23 cellular contexts compared by ENCODE assay signal in genomic region chr20:59575653-59576052, GRCh38. TPM values are rescaled to one million over a fixed set of nuclear protein-coding genes. Genes with fewer than 3 reads are reported as not detected.
"Had no signal": no experiment of that assay in that cellular context is flagged by ENCODE, and none has a peak within 500 bp of the region (broad histone marks: within the 10 kb centered on the region; RNA-seq: fewer than 3 reads in every experiment).

No MANE protein-coding gene starts in this region.

- H3K4me1 Mint-ChIP-seq: activated CD4-positive, alpha-beta T cell treated with anti-CD3 and anti-CD28 coated beads, Interleukin-2, amount 10 ng/mL, durations not matched to agents 24 days and 14 days; activated T-helper 17 cell treated with anti-CD3 and anti-CD28 coated beads, Interleukin-2, amount 50 U/mL, for 72 hours had no signal

- H3K4me3 ChIP-seq: colonic mucosa, left ventricle myocardium inferior, psoas muscle, smooth muscle cell, stomach, tibial artery, upper lobe of right lung had no signal

- H3K36me3 Mint-ChIP-seq: activated CD4-positive, alpha-beta memory T cell treated with anti-CD3 and anti-CD28 coated beads for 36 hours; activated naive CD8-positive, alpha-beta T cell had no signal

- H3K27ac Mint-ChIP-seq: activated CD4-positive, alpha-beta memory T cell treated with anti-CD3 and anti-CD28 coated beads for 36 hours; activated CD4-positive, alpha-beta T cell treated with anti-CD3 and anti-CD28 coated beads, Interleukin-2, amount 10 ng/mL, durations not matched to agents 24 days and 14 days; activated naive CD8-positive, alpha-beta T cell; activated T-helper 17 cell treated with anti-CD3 and anti-CD28 coated beads, Interleukin-2, amount 50 U/mL, for 72 hours; nephron progenitor cell; stimulated activated naive B cell treated with anti-CD40 and anti-IgM and Interleukin-4, amounts not matched to agents 10 μg/mL and 1 μg/mL and 100 μg/mL, for 72 hours; T-helper 2 cell treated with Interferon-gamma antibody and Interleukin-4, amounts not matched to agents 5 μg/mL and 100 μg/mL, for 36 hours had no signal

- H3K9me3 Mint-ChIP-seq: activated CD4-positive, alpha-beta memory T cell treated with anti-CD3 and anti-CD28 coated beads for 36 hours; activated CD4-positive, alpha-beta T cell treated with anti-CD3 and anti-CD28 coated beads, Interleukin-2, amount 10 ng/mL, durations not matched to agents 24 days and 14 days; activated T-cell treated with anti-CD3 and anti-CD28 coated beads, Interleukin-2, amount 50 U/mL, for 4 hours; activated T-helper 17 cell treated with anti-CD3 and anti-CD28 coated beads, Interleukin-2, amount 50 U/mL, for 72 hours; stimulated activated naive B cell treated with anti-CD40 and anti-IgM and Interleukin-4, amounts not matched to agents 10 μg/mL and 1 μg/mL and 100 μg/mL, for 72 hours; T-helper 2 cell treated with Interferon-gamma antibody and Interleukin-4, amounts not matched to agents 5 μg/mL and 100 μg/mL, for 36 hours had no signal

- ATAC-seq: activated T-cell treated with anti-CD3 and anti-CD28 coated beads, Interleukin-2, amount 50 U/mL, for 4 hours; activated T-helper 17 cell treated with anti-CD3 and anti-CD28 coated beads, Interleukin-2, amount 50 U/mL, for 72 hours; psoas muscle; stimulated activated naive B cell treated with anti-CD40 and anti-IgM and Interleukin-4, amounts not matched to agents 10 μg/mL and 1 μg/mL and 100 μg/mL, for 72 hours had no signal

- H3K9me3 ChIP-seq: colonic mucosa, left ventricle myocardium inferior, psoas muscle, stomach, tibial artery, upper lobe of right lung had no signal

- H3K4me3 Mint-ChIP-seq: activated CD4-positive, alpha-beta memory T cell treated with anti-CD3 and anti-CD28 coated beads for 36 hours; activated CD4-positive, alpha-beta T cell treated with anti-CD3 and anti-CD28 coated beads, Interleukin-2, amount 10 ng/mL, durations not matched to agents 24 days and 14 days; activated naive CD8-positive, alpha-beta T cell; activated T-cell treated with anti-CD3 and anti-CD28 coated beads, Interleukin-2, amount 50 U/mL, for 4 hours; activated T-helper 17 cell treated with anti-CD3 and anti-CD28 coated beads, Interleukin-2, amount 50 U/mL, for 72 hours; stimulated activated naive B cell treated with anti-CD40 and anti-IgM and Interleukin-4, amounts not matched to agents 10 μg/mL and 1 μg/mL and 100 μg/mL, for 72 hours; T-helper 2 cell treated with Interferon-gamma antibody and Interleukin-4, amounts not matched to agents 5 μg/mL and 100 μg/mL, for 36 hours had no signal

- H3K4me1 ChIP-seq: colonic mucosa had no signal

- H3K36me3 ChIP-seq: colonic mucosa, left ventricle myocardium inferior, stomach, tibial artery, upper lobe of right lung had no signal

- H3K27ac ChIP-seq: colonic mucosa, left ventricle myocardium inferior, parathyroid adenoma, psoas muscle, stomach, tibial artery, upper lobe of right lung had no signal

- DNase-seq: activated CD4-positive, alpha-beta memory T cell treated with anti-CD3 and anti-CD28 coated beads for 36 hours; activated CD4-positive, alpha-beta T cell treated with anti-CD3 and anti-CD28 coated beads, Interleukin-2, amount 10 ng/mL, durations not matched to agents 24 days and 14 days; activated CD4-positive, CD25-positive, alpha-beta regulatory T cell treated with anti-CD3 and anti-CD28 coated beads, Interleukin-2, amount 50 U/mL, for 72 hours; activated naive CD4-positive, alpha-beta T cell; activated T-cell treated with anti-CD3 and anti-CD28 coated beads, Interleukin-2, amount 50 U/mL, for 4 hours; colonic mucosa; effector CD8-positive, alpha-beta T cell; islet precursor cell; left ventricle myocardium inferior; nephron progenitor cell; psoas muscle; stimulated activated CD4-positive, alpha-beta T cell treated with anti-CD3 and anti-CD28 coated beads, Interleukin-15, amount 100 ng/mL, for 24 hours; stimulated activated CD4-positive, alpha-beta T cell treated with anti-CD3 and anti-CD28 coated beads, Interleukin-2, amount 100 ng/mL, for 24 hours; stimulated activated naive B cell treated with anti-CD40 and anti-IgM and Interleukin-4, amounts not matched to agents 10 μg/mL and 1 μg/mL and 100 μg/mL, for 72 hours; T-helper 1 cell; upper lobe of right lung had no signal

RNA-seq across cellular contexts. Expression of gene PHACTR3, which starts 28.7 kb away (rescaled TPM):
- total RNA-seq: activated CD4-positive, alpha-beta memory T cell treated with anti-CD3 and anti-CD28 coated beads for 36 hours; activated CD4-positive, alpha-beta T cell treated with anti-CD3 and anti-CD28 coated beads, Interleukin-2, amount 10 ng/mL, durations not matched to agents 24 days and 14 days; activated T-helper 17 cell treated with anti-CD3 and anti-CD28 coated beads, Interleukin-2, amount 50 U/mL, for 72 hours had no signal
